In the genomic region with DNA sequence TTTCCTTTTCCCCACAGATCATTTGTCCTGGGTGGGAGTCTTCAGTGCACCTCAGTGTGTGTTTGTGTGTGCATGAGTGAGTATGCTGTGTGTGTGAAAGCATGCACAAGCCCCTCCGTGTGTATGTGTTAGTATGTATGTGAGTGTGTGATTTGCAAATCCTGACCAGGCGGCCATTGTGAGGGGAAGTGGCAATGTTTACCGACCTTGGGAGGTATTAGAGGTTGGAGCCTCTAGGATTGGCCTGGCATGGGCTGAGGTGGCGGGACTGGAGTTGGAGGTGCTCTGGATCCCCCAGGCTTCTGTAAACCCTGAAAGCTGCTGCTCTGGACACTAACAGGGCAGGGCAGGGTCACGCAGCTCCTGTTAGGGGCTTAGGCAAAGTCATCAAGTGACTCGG, we compare ENCODE assay signal across 15 cellular contexts.
DNase-seq lines count a peak whose midpoint lies in the region; ATAC-seq and TF ChIP-seq lines count a peak whose summit lies in the region.
"Had no signal": no experiment of that assay in that cellular context is flagged by ENCODE, and none has a peak within 500 bp of the region (broad histone marks: within the 10 kb centered on the region; RNA-seq: fewer than 3 reads in every experiment).

No MANE protein-coding gene starts in this region.

- H3F3A ChIP-seq in MM.1S (ENCODE audit: insufficient read depth, low read length) (no peaks in the 10 kb centered on the region), neural progenitor cell (ENCODE audit: low read depth) (no peaks in the 10 kb centered on the region)

- no peaks in the 10 kb centered on the region for H3K9me3 ChIP-seq in MM.1S (replicated peaks; ENCODE audit: insufficient read depth, low read length)
- no peaks in the 10 kb centered on the region for H3K9me3 ChIP-seq in neural progenitor cell (ENCODE audit: low read depth)
- no peaks in the 10 kb centered on the region for H3K9me3 ChIP-seq in upper lobe of right lung
- H3K9me3 ChIP-seq: A549, BE2C had no signal

- H3K36me3 Mint-ChIP-seq in neural progenitor cell: no peaks in the 10 kb centered on the region
- H3K36me3 Mint-ChIP-seq: CD8-positive, alpha-beta T cell had no signal

- H3K27ac Mint-ChIP-seq in neural progenitor cell: peak overlapping the region; percentile 62
- H3K27ac Mint-ChIP-seq: CD8-positive, alpha-beta T cell; HFFc6 had no signal

- H3K4me3 ChIP-seq in MM.1S (ENCODE audit: low read length): no peak overlapping the region
- no peak overlapping the region for H3K4me3 ChIP-seq in neural progenitor cell
- H3K4me3 ChIP-seq in upper lobe of right lung: no peak overlapping the region
- H3K4me3 ChIP-seq: A549 had no signal

- H3K27ac ChIP-seq in MM.1S (ENCODE audit: low read length): no peak overlapping the region
- no peak overlapping the region for H3K27ac ChIP-seq in neural progenitor cell
- H3K27ac ChIP-seq in upper lobe of right lung: no peak overlapping the region
- H3K27ac ChIP-seq: A549, HL-60 had no signal

- H3K4me3 Mint-ChIP-seq in neural progenitor cell: no peak overlapping the region
- H3K4me3 Mint-ChIP-seq: CD8-positive, alpha-beta T cell; HFFc6 had no signal

- H3K9ac ChIP-seq in MM.1S (ENCODE audit: low read length) (no peak overlapping the region), neural progenitor cell (no peak overlapping the region)

- no peaks in the 10 kb centered on the region for H4K20me1 ChIP-seq in MM.1S (ENCODE audit: insufficient read depth, low read length)
- H4K20me1 ChIP-seq in neural progenitor cell (ENCODE audit: low read depth): no peaks in the 10 kb centered on the region

- no peak overlapping the region for H2AFZ ChIP-seq in MM.1S (ENCODE audit: low read length)
- H2AFZ ChIP-seq in neural progenitor cell (replicated peaks): no peak overlapping the region

- peaks cover 12% of the 10 kb centered on the region for H3K27me3 Mint-ChIP-seq in neural progenitor cell (ENCODE audit: insufficient read depth, low read depth)

- no peaks in the 10 kb centered on the region for H3K9me3 Mint-ChIP-seq in neural progenitor cell
- H3K9me3 Mint-ChIP-seq: CD8-positive, alpha-beta T cell; HFFc6 had no signal

- TF ChIP-seq CTCF in MM.1S (IDR thresholded peaks at IDR 0.05; ENCODE audit: low read length): no peak
- TF ChIP-seq CTCF in neural progenitor cell (IDR thresholded peaks at IDR 0.05): no peak
- TF ChIP-seq CTCF in upper lobe of right lung (IDR thresholded peaks at IDR 0.05): no peak

- H3K4me2 ChIP-seq in MM.1S (ENCODE audit: low read depth, low read length) (0 out of 2 replicates have a peak overlapping the region, but pooled peaks have one; percentile 40), neural progenitor cell (no peak overlapping the region)
- H3K4me2 ChIP-seq: A549 had no signal

- intact Hi-C loops in upper lobe of right lung (cut with DNase I): no loop called here

- H3K27me3 ChIP-seq in MM.1S (replicated peaks; ENCODE audit: insufficient read depth, low read length): no peaks in the 10 kb centered on the region
- no peaks in the 10 kb centered on the region for H3K27me3 ChIP-seq in neural progenitor cell
- no peaks in the 10 kb centered on the region for H3K27me3 ChIP-seq in upper lobe of right lung
- H3K27me3 ChIP-seq: BE2C had no signal

- no peaks in the 10 kb centered on the region for H3K9me2 ChIP-seq in MM.1S (replicated peaks; ENCODE audit: insufficient read depth, low read length)

- H3K36me3 ChIP-seq in MM.1S (replicated peaks; ENCODE audit: insufficient read depth, low read length) (no peaks in the 10 kb centered on the region), neural progenitor cell (no peaks in the 10 kb centered on the region), upper lobe of right lung (no peaks in the 10 kb centered on the region)
- H3K36me3 ChIP-seq: BE2C had no signal

- H3K79me2 ChIP-seq in MM.1S (ENCODE audit: low read length) (no peaks in the 10 kb centered on the region), neural progenitor cell (ENCODE audit: low read depth) (no peaks in the 10 kb centered on the region)

- H3K4me1 ChIP-seq in MM.1S (ENCODE audit: low read length) (peaks cover 20% of the 10 kb centered on the region), neural progenitor cell (peaks cover 3% of the 10 kb centered on the region), upper lobe of right lung (no peaks in the 10 kb centered on the region)
- H3K4me1 ChIP-seq: A549, BE2C had no signal

- ATAC-seq in upper lobe of right lung: no peak
- ATAC-seq in HG02981 (IDR thresholded peaks at IDR 0.05; ENCODE audit: unreplicated experiment): no peak
- ATAC-seq: A549; CD8-positive, alpha-beta T cell had no signal

- peaks cover 19% of the 10 kb centered on the region for H3K4me1 Mint-ChIP-seq in neural progenitor cell

- DNase-seq in MM.1S (no peak), ecto neural progenitor cell (ENCODE audit: low spot score) (peak; percentile 42), neural progenitor cell (ENCODE audit: low spot score) (no peak), upper lobe of right lung (peak; percentile 47), HuH-7.5 (ENCODE audit: low spot score) (no peak)
- no peak for DNase-seq in activated T-cell treated with anti-CD3 and anti-CD28 coated beads, Interleukin-2, amount 50 U/mL, for 48 hours
- DNase-seq: BE2C; CD8-positive, alpha-beta T cell; COR-L47; GF-D8; HCEC 1CT; HFFc6 had no signal

Comparison
In these comparisons a context has a peak if more than half of its experiments do, and no peak if none do; other contexts are left out.
1. DNase-seq: peak in ecto neural progenitor cell (single experiment) and upper lobe of right lung (single experiment); none in MM.1S (single experiment), neural progenitor cell (single experiment), HuH-7.5 (single experiment) and activated T-cell treated with anti-CD3 and anti-CD28 coated beads, Interleukin-2, amount 50 U/mL, for 48 hours (0 of 2).